2 cellular contexts compared by ENCODE assay signal in the genomic region with DNA sequence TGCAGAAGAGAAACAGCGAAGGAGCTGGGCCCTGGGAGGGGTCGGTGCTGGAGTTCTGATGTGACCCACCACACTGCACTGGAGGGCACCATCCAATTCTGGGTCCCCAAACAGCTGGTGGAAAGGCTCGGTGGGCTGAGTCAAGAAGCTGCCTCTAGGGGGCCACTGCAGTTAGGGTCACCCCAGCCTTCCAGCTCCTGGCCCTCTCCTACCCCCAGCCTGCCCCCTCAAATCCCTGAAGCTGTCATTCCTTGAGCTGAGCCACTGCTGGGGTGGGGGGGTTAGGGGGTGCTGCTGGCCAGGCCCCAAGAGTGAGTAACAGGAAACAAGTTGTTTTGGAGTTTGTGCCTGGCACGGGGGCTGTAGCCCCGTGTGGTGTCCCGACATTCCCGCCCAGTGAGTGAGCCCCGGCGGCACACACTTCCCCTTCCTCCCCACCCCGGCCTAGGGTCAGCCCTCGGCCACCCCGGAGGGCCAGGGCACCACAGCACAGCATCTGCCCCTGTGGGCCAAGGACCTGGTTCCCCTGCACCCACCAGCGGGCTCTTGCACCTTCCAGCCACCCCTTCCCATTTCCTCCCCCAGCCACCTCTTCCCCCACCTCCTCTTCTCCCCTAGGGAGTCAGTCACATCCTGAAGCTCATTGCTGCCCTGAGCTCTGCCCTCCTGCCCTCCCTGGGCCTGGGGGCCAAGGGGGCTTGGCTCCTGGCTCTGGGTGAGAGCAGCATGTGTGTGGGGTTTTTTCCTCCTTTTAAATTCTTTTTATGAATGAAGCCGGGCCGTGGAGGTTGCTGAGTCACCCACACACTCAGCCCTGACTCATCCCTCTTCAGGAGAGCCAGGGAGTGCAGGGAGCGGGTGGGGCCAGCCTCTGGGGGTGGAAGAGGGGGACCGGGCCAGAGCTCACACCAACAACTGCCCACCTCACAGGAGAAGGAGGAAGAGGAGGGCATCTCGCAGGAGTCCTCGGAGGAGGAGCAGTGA.
TF ChIP-seq lines count a peak whose summit lies in the region.

No MANE protein-coding gene starts in this region.

TF ChIP-seq in A549, 52 proteins besides CTCF, POLR2A, EP300 and RAD21 (continues in another document):
- TF ChIP-seq, protein P1, sequence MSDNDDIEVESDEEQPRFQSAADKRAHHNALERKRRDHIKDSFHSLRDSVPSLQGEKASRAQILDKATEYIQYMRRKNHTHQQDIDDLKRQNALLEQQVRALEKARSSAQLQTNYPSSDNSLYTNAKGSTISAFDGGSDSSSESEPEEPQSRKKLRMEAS (IDR thresholded peaks at IDR 0.05): peak; percentile 62; the same call in 1 of the 2 replicates
- no peak for TF ChIP-seq NR3C1 (IDR thresholded peaks at IDR 0.05)
- TF ChIP-seq HOXB13 (CRISPR knock-in tag; IDR thresholded peaks at IDR 0.05; ENCODE audit: low read depth): no peak
- no peak for TF ChIP-seq SMC3 (IDR thresholded peaks at IDR 0.05)
- TF ChIP-seq, protein P2, sequence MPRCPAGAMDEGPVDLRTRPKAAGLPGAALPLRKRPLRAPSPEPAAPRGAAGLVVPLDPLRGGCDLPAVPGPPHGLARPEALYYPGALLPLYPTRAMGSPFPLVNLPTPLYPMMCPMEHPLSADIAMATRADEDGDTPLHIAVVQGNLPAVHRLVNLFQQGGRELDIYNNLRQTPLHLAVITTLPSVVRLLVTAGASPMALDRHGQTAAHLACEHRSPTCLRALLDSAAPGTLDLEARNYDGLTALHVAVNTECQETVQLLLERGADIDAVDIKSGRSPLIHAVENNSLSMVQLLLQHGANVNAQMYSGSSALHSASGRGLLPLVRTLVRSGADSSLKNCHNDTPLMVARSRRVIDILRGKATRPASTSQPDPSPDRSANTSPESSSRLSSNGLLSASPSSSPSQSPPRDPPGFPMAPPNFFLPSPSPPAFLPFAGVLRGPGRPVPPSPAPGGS (IDR thresholded peaks at IDR 0.05): peak; percentile 27; the same call in 1 of the 3 replicates
- TF ChIP-seq PHF8 (IDR thresholded peaks at IDR 0.05; ENCODE audit: borderline replicate concordance, low read depth): no peak
- no peak for TF ChIP-seq HOXA7 (CRISPR knock-in tag; IDR thresholded peaks at IDR 0.05)
- TF ChIP-seq, protein P3, sequence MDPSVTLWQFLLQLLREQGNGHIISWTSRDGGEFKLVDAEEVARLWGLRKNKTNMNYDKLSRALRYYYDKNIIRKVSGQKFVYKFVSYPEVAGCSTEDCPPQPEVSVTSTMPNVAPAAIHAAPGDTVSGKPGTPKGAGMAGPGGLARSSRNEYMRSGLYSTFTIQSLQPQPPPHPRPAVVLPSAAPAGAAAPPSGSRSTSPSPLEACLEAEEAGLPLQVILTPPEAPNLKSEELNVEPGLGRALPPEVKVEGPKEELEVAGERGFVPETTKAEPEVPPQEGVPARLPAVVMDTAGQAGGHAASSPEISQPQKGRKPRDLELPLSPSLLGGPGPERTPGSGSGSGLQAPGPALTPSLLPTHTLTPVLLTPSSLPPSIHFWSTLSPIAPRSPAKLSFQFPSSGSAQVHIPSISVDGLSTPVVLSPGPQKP (IDR thresholded peaks at IDR 0.05; ENCODE audit: low read depth, low read length): no peak
- no peak for TF ChIP-seq CBX2 (IDR thresholded peaks at IDR 0.05; ENCODE audit: borderline replicate concordance, low read depth)
- TF ChIP-seq EHF (CRISPR knock-in tag; IDR thresholded peaks at IDR 0.05): no peak
- no peak for TF ChIP-seq CBX8 (IDR thresholded peaks at IDR 0.05)
- TF ChIP-seq CHD4 (IDR thresholded peaks at IDR 0.05; ENCODE audit: borderline replicate concordance): no peak
- peak; percentile 92 for TF ChIP-seq MAFK (IDR thresholded peaks at IDR 0.05; ENCODE audit: partially characterized antibody)
- TF ChIP-seq KDM1A (IDR thresholded peaks at IDR 0.05; ENCODE audit: low read depth): no peak
- TF ChIP-seq MYC (IDR thresholded peaks at IDR 0.05; ENCODE audit: borderline replicate concordance, low read length): peak; percentile 8; the same call in 1 of the 2 replicates
- TF ChIP-seq FOXS1 (CRISPR knock-in tag; IDR thresholded peaks at IDR 0.05): peak; percentile 59; the same call in 1 of the 2 replicates
- TF ChIP-seq RNF2 (IDR thresholded peaks at IDR 0.05; ENCODE audit: borderline replicate concordance, low read depth): no peak
- TF ChIP-seq KDM5A (IDR thresholded peaks at IDR 0.05): no peak
- no peak for TF ChIP-seq FOSB (CRISPR knock-in tag; IDR thresholded peaks at IDR 0.05)
- TF ChIP-seq GATA3 (IDR thresholded peaks at IDR 0.05; ENCODE audit: borderline replicate concordance): 0 out of 2 replicates have a peak, but pooled peaks have one; percentile 29
- peak; percentile 93 for TF ChIP-seq FOSL2 (IDR thresholded peaks at IDR 0.05)
- peak; percentile 97 for TF ChIP-seq FOSL2 (CRISPR knock-in tag; IDR thresholded peaks at IDR 0.05)
- TF ChIP-seq TFCP2L1 (CRISPR knock-in tag; IDR thresholded peaks at IDR 0.05): no peak
- TF ChIP-seq, protein P4, sequence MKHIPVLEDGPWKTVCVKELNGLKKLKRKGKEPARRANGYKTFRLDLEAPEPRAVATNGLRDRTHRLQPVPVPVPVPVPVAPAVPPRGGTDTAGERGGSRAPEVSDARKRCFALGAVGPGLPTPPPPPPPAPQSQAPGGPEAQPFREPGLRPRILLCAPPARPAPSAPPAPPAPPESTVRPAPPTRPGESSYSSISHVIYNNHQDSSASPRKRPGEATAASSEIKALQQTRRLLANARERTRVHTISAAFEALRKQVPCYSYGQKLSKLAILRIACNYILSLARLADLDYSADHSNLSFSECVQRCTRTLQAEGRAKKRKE (CRISPR knock-in tag; IDR thresholded peaks at IDR 0.05; ENCODE audit: low read depth): no peak; the same call in 1 of the 2 replicates
- TF ChIP-seq, protein P5, sequence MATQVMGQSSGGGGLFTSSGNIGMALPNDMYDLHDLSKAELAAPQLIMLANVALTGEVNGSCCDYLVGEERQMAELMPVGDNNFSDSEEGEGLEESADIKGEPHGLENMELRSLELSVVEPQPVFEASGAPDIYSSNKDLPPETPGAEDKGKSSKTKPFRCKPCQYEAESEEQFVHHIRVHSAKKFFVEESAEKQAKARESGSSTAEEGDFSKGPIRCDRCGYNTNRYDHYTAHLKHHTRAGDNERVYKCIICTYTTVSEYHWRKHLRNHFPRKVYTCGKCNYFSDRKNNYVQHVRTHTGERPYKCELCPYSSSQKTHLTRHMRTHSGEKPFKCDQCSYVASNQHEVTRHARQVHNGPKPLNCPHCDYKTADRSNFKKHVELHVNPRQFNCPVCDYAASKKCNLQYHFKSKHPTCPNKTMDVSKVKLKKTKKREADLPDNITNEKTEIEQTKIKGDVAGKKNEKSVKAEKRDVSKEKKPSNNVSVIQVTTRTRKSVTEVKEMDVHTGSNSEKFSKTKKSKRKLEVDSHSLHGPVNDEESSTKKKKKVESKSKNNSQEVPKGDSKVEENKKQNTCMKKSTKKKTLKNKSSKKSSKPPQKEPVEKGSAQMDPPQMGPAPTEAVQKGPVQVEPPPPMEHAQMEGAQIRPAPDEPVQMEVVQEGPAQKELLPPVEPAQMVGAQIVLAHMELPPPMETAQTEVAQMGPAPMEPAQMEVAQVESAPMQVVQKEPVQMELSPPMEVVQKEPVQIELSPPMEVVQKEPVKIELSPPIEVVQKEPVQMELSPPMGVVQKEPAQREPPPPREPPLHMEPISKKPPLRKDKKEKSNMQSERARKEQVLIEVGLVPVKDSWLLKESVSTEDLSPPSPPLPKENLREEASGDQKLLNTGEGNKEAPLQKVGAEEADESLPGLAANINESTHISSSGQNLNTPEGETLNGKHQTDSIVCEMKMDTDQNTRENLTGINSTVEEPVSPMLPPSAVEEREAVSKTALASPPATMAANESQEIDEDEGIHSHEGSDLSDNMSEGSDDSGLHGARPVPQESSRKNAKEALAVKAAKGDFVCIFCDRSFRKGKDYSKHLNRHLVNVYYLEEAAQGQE (IDR thresholded peaks at IDR 0.05): no peak
- TF ChIP-seq POLR2AphosphoS2 (conservative IDR thresholded peaks at IDR 0.05; ENCODE audit: low read length): 0 out of 2 replicates have a peak, but pooled peaks have one; percentile 19
- TF ChIP-seq RFX5 (IDR thresholded peaks at IDR 0.05): no peak
- TF ChIP-seq ESRRA (IDR thresholded peaks at IDR 0.05; ENCODE audit: borderline replicate concordance, low read length): no peak

TF ChIP-seq in K562, 482 proteins besides CTCF, POLR2A, EP300 and RAD21 (continues in another document):
- no peak for TF ChIP-seq CCAR2 (IDR thresholded peaks at IDR 0.05; ENCODE audit: low read depth, low read length)
- TF ChIP-seq DIDO1 (tag; IDR thresholded peaks at IDR 0.05; ENCODE audit: low read depth): no peak
- no peak for TF ChIP-seq ZNF76 (CRISPR knock-in tag; IDR thresholded peaks at IDR 0.05; ENCODE audit: borderline replicate concordance)
- no peak for TF ChIP-seq ZNF239 (CRISPR knock-in tag; IDR thresholded peaks at IDR 0.05)
- TF ChIP-seq, protein P6, sequence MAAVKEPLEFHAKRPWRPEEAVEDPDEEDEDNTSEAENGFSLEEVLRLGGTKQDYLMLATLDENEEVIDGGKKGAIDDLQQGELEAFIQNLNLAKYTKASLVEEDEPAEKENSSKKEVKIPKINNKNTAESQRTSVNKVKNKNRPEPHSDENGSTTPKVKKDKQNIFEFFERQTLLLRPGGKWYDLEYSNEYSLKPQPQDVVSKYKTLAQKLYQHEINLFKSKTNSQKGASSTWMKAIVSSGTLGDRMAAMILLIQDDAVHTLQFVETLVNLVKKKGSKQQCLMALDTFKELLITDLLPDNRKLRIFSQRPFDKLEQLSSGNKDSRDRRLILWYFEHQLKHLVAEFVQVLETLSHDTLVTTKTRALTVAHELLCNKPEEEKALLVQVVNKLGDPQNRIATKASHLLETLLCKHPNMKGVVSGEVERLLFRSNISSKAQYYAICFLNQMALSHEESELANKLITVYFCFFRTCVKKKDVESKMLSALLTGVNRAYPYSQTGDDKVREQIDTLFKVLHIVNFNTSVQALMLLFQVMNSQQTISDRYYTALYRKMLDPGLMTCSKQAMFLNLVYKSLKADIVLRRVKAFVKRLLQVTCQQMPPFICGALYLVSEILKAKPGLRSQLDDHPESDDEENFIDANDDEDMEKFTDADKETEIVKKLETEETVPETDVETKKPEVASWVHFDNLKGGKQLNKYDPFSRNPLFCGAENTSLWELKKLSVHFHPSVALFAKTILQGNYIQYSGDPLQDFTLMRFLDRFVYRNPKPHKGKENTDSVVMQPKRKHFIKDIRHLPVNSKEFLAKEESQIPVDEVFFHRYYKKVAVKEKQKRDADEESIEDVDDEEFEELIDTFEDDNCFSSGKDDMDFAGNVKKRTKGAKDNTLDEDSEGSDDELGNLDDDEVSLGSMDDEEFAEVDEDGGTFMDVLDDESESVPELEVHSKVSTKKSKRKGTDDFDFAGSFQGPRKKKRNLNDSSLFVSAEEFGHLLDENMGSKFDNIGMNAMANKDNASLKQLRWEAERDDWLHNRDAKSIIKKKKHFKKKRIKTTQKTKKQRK (IDR thresholded peaks at IDR 0.05; ENCODE audit: borderline replicate concordance, low read depth, low read length): no peak
- TF ChIP-seq TAF1 (IDR thresholded peaks at IDR 0.05; ENCODE audit: control insufficient read depth, extremely low read depth, insufficient read depth, low read length, severe bottlenecking): no peak
- TF ChIP-seq, protein P7, sequence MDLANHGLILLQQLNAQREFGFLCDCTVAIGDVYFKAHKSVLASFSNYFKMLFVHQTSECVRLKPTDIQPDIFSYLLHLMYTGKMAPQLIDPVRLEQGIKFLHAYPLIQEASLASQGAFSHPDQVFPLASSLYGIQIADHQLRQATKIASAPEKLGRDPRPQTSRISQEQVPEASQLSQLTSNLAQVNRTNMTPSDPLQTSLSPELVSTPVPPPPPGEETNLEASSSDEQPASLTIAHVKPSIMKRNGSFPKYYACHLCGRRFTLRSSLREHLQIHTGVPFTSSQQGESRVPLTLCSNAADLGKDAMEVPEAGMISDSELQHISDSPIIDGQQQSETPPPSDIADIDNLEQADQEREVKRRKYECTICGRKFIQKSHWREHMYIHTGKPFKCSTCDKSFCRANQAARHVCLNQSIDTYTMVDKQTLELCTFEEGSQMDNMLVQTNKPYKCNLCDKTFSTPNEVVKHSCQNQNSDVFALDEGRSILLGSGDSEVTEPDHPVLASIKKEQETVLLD (IDR thresholded peaks at IDR 0.05): peak; percentile 82
- TF ChIP-seq MIER1 (IDR thresholded peaks at IDR 0.05; ENCODE audit: low read depth): 0 out of 2 replicates have a peak, but pooled peaks have one; percentile 42
- TF ChIP-seq, protein P8, sequence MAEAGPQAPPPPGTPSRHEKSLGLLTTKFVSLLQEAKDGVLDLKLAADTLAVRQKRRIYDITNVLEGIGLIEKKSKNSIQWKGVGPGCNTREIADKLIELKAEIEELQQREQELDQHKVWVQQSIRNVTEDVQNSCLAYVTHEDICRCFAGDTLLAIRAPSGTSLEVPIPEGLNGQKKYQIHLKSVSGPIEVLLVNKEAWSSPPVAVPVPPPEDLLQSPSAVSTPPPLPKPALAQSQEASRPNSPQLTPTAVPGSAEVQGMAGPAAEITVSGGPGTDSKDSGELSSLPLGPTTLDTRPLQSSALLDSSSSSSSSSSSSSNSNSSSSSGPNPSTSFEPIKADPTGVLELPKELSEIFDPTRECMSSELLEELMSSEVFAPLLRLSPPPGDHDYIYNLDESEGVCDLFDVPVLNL (CRISPR knock-in tag; IDR thresholded peaks at IDR 0.05; ENCODE audit: low read depth): no peak
- TF ChIP-seq SP2 (IDR thresholded peaks at IDR 0.05; ENCODE audit: extremely low read depth, low read depth, low read length, poor library complexity, severe bottlenecking): no peak
- TF ChIP-seq, protein P9, sequence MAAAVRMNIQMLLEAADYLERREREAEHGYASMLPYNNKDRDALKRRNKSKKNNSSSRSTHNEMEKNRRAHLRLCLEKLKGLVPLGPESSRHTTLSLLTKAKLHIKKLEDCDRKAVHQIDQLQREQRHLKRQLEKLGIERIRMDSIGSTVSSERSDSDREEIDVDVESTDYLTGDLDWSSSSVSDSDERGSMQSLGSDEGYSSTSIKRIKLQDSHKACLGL (CRISPR knock-in tag; IDR thresholded peaks at IDR 0.05; ENCODE audit: borderline replicate concordance, poor library complexity, severe bottlenecking): no peak
- TF ChIP-seq ZNF444 (CRISPR knock-in tag; IDR thresholded peaks at IDR 0.05): no peak
- TF ChIP-seq MEF2D (tag; conservative IDR thresholded peaks at IDR 0.05; ENCODE audit: low read depth): peak; percentile 31; the same call in 1 of the 2 replicates
- TF ChIP-seq NUFIP1 (IDR thresholded peaks at IDR 0.05; ENCODE audit: partially characterized antibody): no peak
- TF ChIP-seq SMAD2 (IDR thresholded peaks at IDR 0.05; ENCODE audit: low read depth, low read length): no peak
- no peak for TF ChIP-seq ZFP36 (IDR thresholded peaks at IDR 0.05; ENCODE audit: low read depth, low read length, partially characterized antibody)
- 0 out of 2 replicates have a peak, but pooled peaks have one; percentile 29 for TF ChIP-seq ETV1 (tag; conservative IDR thresholded peaks at IDR 0.05; ENCODE audit: low read depth)
- peak; percentile 61 for TF ChIP-seq NEUROD1 (IDR thresholded peaks at IDR 0.05; ENCODE audit: borderline replicate concordance, low read depth, low read length, partially characterized antibody)
- TF ChIP-seq, protein P10, sequence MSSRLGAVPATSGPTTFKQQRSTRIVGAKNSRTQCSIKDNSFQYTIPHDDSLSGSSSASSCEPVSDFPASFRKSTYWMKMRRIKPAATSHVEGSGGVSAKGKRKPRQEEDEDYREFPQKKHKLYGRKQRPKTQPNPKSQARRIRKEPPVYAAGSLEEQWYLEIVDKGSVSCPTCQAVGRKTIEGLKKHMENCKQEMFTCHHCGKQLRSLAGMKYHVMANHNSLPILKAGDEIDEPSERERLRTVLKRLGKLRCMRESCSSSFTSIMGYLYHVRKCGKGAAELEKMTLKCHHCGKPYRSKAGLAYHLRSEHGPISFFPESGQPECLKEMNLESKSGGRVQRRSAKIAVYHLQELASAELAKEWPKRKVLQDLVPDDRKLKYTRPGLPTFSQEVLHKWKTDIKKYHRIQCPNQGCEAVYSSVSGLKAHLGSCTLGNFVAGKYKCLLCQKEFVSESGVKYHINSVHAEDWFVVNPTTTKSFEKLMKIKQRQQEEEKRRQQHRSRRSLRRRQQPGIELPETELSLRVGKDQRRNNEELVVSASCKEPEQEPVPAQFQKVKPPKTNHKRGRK (tag; IDR thresholded peaks at IDR 0.05): no peak
- TF ChIP-seq SMARCA4 (IDR thresholded peaks at IDR 0.05): peak; percentile 96
- no peak for TF ChIP-seq PHB (CRISPR knock-in tag; IDR thresholded peaks at IDR 0.05)
- TF ChIP-seq CBFA2T2 (conservative IDR thresholded peaks at IDR 0.05): no peak
- TF ChIP-seq ZNF57 (CRISPR knock-in tag; IDR thresholded peaks at IDR 0.05): no peak
